ENCODE assay signal across 1 cellular context in the genomic region with DNA sequence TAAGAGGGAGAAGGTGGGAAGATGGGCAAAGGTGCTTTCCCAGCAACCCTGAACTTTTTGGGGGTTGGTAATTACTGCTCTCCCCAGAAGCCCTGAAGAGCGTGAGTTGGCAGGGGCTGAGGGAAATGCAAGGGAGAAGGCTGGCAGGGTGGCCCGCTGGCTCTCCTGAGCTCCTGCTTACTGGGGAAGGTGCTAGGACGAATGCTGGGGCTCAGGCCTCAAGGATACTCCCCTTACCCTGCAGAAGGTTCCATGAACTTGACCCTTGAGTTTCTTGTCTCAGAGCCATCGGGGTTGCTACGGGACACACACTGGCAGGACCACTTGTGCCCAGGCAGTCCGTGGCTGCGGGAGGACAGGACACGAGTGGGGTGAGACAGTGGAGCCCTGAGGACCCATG.
TF ChIP-seq lines count a peak whose summit lies in the region.

No MANE protein-coding gene starts in this region.

TF ChIP-seq in GM23338, 12 proteins besides CTCF, POLR2A, EP300 and RAD21 (continued from another document):
- TF ChIP-seq, protein P1, sequence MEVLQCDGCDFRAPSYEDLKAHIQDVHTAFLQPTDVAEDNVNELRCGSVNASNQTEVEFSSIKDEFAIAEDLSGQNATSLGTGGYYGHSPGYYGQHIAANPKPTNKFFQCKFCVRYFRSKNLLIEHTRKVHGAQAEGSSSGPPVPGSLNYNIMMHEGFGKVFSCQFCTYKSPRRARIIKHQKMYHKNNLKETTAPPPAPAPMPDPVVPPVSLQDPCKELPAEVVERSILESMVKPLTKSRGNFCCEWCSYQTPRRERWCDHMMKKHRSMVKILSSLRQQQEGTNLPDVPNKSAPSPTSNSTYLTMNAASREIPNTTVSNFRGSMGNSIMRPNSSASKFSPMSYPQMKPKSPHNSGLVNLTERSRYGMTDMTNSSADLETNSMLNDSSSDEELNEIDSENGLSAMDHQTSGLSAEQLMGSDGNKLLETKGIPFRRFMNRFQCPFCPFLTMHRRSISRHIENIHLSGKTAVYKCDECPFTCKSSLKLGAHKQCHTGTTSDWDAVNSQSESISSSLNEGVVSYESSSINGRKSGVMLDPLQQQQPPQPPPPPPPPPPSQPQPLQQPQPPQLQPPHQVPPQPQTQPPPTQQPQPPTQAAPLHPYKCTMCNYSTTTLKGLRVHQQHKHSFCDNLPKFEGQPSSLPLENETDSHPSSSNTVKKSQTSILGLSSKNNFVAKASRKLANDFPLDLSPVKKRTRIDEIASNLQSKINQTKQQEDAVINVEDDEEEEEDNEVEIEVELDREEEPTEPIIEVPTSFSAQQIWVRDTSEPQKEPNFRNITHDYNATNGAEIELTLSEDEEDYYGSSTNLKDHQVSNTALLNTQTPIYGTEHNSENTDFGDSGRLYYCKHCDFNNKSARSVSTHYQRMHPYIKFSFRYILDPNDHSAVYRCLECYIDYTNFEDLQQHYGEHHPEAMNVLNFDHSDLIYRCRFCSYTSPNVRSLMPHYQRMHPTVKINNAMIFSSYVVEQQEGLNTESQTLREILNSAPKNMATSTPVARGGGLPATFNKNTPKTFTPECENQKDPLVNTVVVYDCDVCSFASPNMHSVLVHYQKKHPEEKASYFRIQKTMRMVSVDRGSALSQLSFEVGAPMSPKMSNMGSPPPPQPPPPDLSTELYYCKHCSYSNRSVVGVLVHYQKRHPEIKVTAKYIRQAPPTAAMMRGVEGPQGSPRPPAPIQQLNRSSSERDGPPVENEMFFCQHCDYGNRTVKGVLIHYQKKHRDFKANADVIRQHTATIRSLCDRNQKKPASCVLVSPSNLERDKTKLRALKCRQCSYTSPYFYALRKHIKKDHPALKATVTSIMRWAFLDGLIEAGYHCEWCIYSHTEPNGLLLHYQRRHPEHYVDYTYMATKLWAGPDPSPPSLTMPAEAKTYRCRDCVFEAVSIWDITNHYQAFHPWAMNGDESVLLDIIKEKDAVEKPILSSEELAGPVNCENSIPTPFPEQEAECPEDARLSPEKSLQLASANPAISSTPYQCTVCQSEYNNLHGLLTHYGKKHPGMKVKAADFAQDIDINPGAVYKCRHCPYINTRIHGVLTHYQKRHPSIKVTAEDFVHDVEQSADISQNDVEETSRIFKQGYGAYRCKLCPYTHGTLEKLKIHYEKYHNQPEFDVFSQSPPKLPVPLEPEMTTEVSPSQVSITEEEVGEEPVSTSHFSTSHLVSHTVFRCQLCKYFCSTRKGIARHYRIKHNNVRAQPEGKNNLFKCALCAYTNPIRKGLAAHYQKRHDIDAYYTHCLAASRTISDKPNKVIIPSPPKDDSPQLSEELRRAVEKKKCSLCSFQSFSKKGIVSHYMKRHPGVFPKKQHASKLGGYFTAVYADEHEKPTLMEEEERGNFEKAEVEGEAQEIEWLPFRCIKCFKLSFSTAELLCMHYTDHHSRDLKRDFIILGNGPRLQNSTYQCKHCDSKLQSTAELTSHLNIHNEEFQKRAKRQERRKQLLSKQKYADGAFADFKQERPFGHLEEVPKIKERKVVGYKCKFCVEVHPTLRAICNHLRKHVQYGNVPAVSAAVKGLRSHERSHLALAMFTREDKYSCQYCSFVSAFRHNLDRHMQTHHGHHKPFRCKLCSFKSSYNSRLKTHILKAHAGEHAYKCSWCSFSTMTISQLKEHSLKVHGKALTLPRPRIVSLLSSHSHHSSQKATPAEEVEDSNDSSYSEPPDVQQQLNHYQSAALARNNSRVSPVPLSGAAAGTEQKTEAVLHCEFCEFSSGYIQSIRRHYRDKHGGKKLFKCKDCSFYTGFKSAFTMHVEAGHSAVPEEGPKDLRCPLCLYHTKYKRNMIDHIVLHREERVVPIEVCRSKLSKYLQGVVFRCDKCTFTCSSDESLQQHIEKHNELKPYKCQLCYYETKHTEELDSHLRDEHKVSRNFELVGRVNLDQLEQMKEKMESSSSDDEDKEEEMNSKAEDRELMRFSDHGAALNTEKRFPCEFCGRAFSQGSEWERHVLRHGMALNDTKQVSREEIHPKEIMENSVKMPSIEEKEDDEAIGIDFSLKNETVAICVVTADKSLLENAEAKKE (CRISPR knock-in tag; IDR thresholded peaks at IDR 0.05) = no peak
- TF ChIP-seq JUNB (IDR thresholded peaks at IDR 0.05; ENCODE audit: unreplicated experiment) (no peak), ZNF114 (CRISPR knock-in tag; IDR thresholded peaks at IDR 0.05) (no peak), ZNF331 (CRISPR knock-in tag; IDR thresholded peaks at IDR 0.05; ENCODE audit: low read depth) (no peak), NANOG (IDR thresholded peaks at IDR 0.05; ENCODE audit: borderline replicate concordance) (no peak), CREB1 (CRISPR knock-in tag; IDR thresholded peaks at IDR 0.05; ENCODE audit: low read depth) (no peak), POLR2AphosphoS5 (IDR thresholded peaks at IDR 0.05; ENCODE audit: low read depth) (no peak), EZH2phosphoT487 (IDR thresholded peaks at IDR 0.05; ENCODE audit: unreplicated experiment) (no peak)
TF ChIP-seq in GM23338: peak in this region for 0.
